13 cellular contexts compared by ENCODE assay signal in genomic region chr7:5017626-5018025, GRCh38. TPM values are rescaled to one million over a fixed set of nuclear protein-coding genes. Genes with fewer than 3 reads are reported as not detected.
DNase-seq lines count a peak whose midpoint lies in the region; TF ChIP-seq lines count a peak whose summit lies in the region.
"Not testable (repeated sequence)": the region's sequence is repeated elsewhere in the genome, so short reads cannot be mapped to it uniquely, and the experiment has no call there.
"Had no signal": no experiment of that assay in that cellular context is flagged by ENCODE, and none has a peak within 500 bp of the region (broad histone marks: within the 10 kb centered on the region; RNA-seq: fewer than 3 reads in every experiment).

No MANE protein-coding gene starts in this region.

- peak; percentile 55 for DNase-seq in coronary artery (ENCODE audit: low spot score)
- peak; percentile 67 for DNase-seq in mesenteric fat pad (ENCODE audit: low spot score)

- not testable (repeated sequence) for TF ChIP-seq CTCF in coronary artery (IDR thresholded peaks at IDR 0.05)

- not testable (repeated sequence) for H3K27ac ChIP-seq in coronary artery

- not testable (repeated sequence) for H3K4me3 ChIP-seq in coronary artery

RNA-seq across cellular contexts. Expression of gene RBAK, which starts 28.0 kb away (rescaled TPM):
- total RNA-seq in mesenteric fat pad: 9.8 TPM

RNA-seq across cellular contexts. Expression of gene MMD2, which starts 58.6 kb away (rescaled TPM):
- not detected for total RNA-seq in mesenteric fat pad
- total RNA-seq: A172; A673; B cell; Caco-2; Calu3; CD4-positive, alpha-beta memory T cell; CD4-positive, alpha-beta T cell; CD4-positive, CD25-positive, alpha-beta regulatory T cell; CD8-positive, alpha-beta memory T cell; CD8-positive, alpha-beta T cell; Daoy had no signal
